Comparison of ENCODE assay signal across 10 cellular contexts in genomic region chr1:8239306-8240023, GRCh38.
DNase-seq lines count a peak whose midpoint lies in the region; ATAC-seq and TF ChIP-seq lines count a peak whose summit lies in the region.
"Had no signal": no experiment of that assay in that cellular context is flagged by ENCODE, and none has a peak within 500 bp of the region (broad histone marks: within the 10 kb centered on the region; RNA-seq: fewer than 3 reads in every experiment).

No MANE protein-coding gene starts in this region.

- peak overlapping the region; percentile 5 for H3K4me2 ChIP-seq in mammary epithelial cell (ENCODE audit: insufficient read depth, low read depth, low read length)

- peaks cover 15% of the 10 kb centered on the region for H3K4me1 ChIP-seq in mammary epithelial cell (ENCODE audit: insufficient read depth, low read length)
- H3K4me1 ChIP-seq in right lobe of liver = peaks cover 0 to 35% (median 12%) of the 10 kb centered on the region in 4 donors
- peaks cover 0 to 17% of the 10 kb centered on the region in 2 donors for H3K4me1 ChIP-seq in thyroid gland
- H3K4me1 ChIP-seq: parathyroid adenoma had no signal

- H3K27me3 ChIP-seq in mammary epithelial cell (ENCODE audit: insufficient read depth, low read length) (no peaks in the 10 kb centered on the region), right lobe of liver (no peaks in the 10 kb centered on the region), thyroid gland (no peaks in the 10 kb centered on the region)

- H3K36me3 ChIP-seq in mammary epithelial cell (ENCODE audit: insufficient read depth, low read length) (no peaks in the 10 kb centered on the region), right lobe of liver (no peaks in the 10 kb centered on the region), thyroid gland (no peaks in the 10 kb centered on the region)

- H3K4me3 ChIP-seq in mammary epithelial cell (replicated peaks in 1 of 3; ENCODE audit: insufficient read depth in 1 of 3, low read depth in 2 of 3, low read length in 3 of 3) = no peak overlapping the region
- no peak overlapping the region for H3K4me3 ChIP-seq in right lobe of liver
- no peak overlapping the region for H3K4me3 ChIP-seq in thyroid gland (replicated peaks in 1 of 3)

- DNase-seq in NCI-H510A treated with DMSO at 0.1 percent for 48 hours (lab: John Stamatoyannopoulos, UW) (peak; percentile 59), mammary epithelial cell (no peak), right lobe of liver (peak; percentile 71 to 88 (median 74)), thyroid gland (peak; percentile 52 to 53), NCI-H526 treated with DMSO at 0.1 percent for 48 hours (lab: John Stamatoyannopoulos, UW) (no peak), AG08396 (ENCODE audit: low spot score) (no peak)
- DNase-seq: activated T-cell treated with anti-CD3 and anti-CD28 coated beads, Interleukin-2, amount 50 U/mL, for 4 hours; GF-D8 had no signal

- no peak overlapping the region for H3K27ac ChIP-seq in mammary epithelial cell (ENCODE audit: insufficient read depth, low read depth, low read length)
- H3K27ac ChIP-seq in right lobe of liver = peak overlapping the region; percentile 59 to 75 (median 69)
- H3K27ac ChIP-seq in thyroid gland = peak overlapping the region in 2 of 3 donors; percentile 40 to 58
- H3K27ac ChIP-seq: parathyroid adenoma had no signal

- peak overlapping the region; percentile 42 for H2AFZ ChIP-seq in mammary epithelial cell (ENCODE audit: low read depth, low read length)
- H2AFZ ChIP-seq: parathyroid adenoma had no signal

- WGBS in mammary epithelial cell (ENCODE audit: low coverage, missing lambda C conversion rate) = 93% methylated on average over 11 of the region's 14 CpGs
- WGBS in right lobe of liver (ENCODE audit: insufficient coverage, low coverage, low lambda C conversion rate, missing lambda C conversion rate) = 82% methylated on average over 12 of the region's 14 CpGs
- 75 to 80% methylated on average over 14 of the region's 14 CpGs for WGBS in thyroid gland, 2 donors

- dilution Hi-C loops in mammary epithelial cell (cut with HindIII; ENCODE audit: low sequenced_read_pairs) = no loop called here

- no peaks in the 10 kb centered on the region for H3K79me2 ChIP-seq in mammary epithelial cell (ENCODE audit: insufficient read depth, low read length)
- H3K79me2 ChIP-seq: parathyroid adenoma had no signal

- intact Hi-C loops in mammary epithelial cell (cut with micrococcal nuclease) = loop anchor here (1.0 to 2.0 kb wide), 6 partner anchors 27 to 257 kb away; no protein-coding TSS in a partner anchor
- intact Hi-C loops in right lobe of liver (cut with DNase I) = loop anchor here in 1 of 2 donors (10.0 kb wide), 1 partner anchor 205 kb away; no protein-coding TSS in a partner anchor
- intact Hi-C loops in thyroid gland (cut with DNase I) = loop anchor here (10.0 kb wide), 1 partner anchor 205 kb away; no protein-coding TSS in a partner anchor

- TF ChIP-seq CTCF in mammary epithelial cell (conservative IDR thresholded peaks at IDR 0.05 in 1 of 2, IDR thresholded peaks at IDR 0.05 in 1 of 2; ENCODE audit: extremely low read depth in 1 of 2, insufficient read depth in 1 of 2, low read depth in 1 of 2, low read length in 2 of 2) (no peak), right lobe of liver (IDR thresholded peaks at IDR 0.05) (no peak), thyroid gland (IDR thresholded peaks at IDR 0.05) (no peak)

- ATAC-seq in right lobe of liver (peak; percentile 65 to 82 (median 74)), GM19395 (IDR thresholded peaks at IDR 0.05; ENCODE audit: unreplicated experiment) (no peak)
- ATAC-seq: activated T-cell treated with anti-CD3 and anti-CD28 coated beads, Interleukin-2, amount 50 U/mL, for 4 hours had no signal

- in situ Hi-C loops in mammary epithelial cell (cut with MboI; ENCODE audit: low sequenced_read_pairs in 2 of 2) = loop anchor here in 1 of 2 donors (10.0 kb wide), 1 partner anchor 205 kb away; no protein-coding TSS in a partner anchor

- H3K9me3 ChIP-seq in mammary epithelial cell (replicated peaks; ENCODE audit: insufficient read depth, low read length) = no peaks in the 10 kb centered on the region
- H3K9me3 ChIP-seq in right lobe of liver = no peaks in the 10 kb centered on the region
- no peaks in the 10 kb centered on the region for H3K9me3 ChIP-seq in thyroid gland

- CTCF ChIA-PET in mammary epithelial cell (lab: Charles Lee; ENCODE audit: low non-redundant PET) = interaction anchor here (0.6 to 0.8 kb wide), 5 partner anchors 85 to 222 kb away, joined by 3 to 19 read pairs (median 5); no protein-coding TSS in a partner anchor

- TF ChIP-seq POLR2A in right lobe of liver (IDR thresholded peaks at IDR 0.05) (no peak), thyroid gland (IDR thresholded peaks at IDR 0.05) (no peak)

- no TSS peak for BruUV-seq in mammary epithelial cell (replicated peaks; lab: Mats Ljungman, UMichigan)

- H3K9ac ChIP-seq in mammary epithelial cell (ENCODE audit: insufficient read depth, low read length) = no peak overlapping the region
- H3K9ac ChIP-seq: parathyroid adenoma had no signal

- no peaks in the 10 kb centered on the region for H4K20me1 ChIP-seq in mammary epithelial cell (ENCODE audit: insufficient read depth, low read length)

Comparison
In these comparisons a context has a peak if more than half of its experiments do, and no peak if none do; other contexts are left out.
1. DNase-seq: peak in NCI-H510A treated with DMSO at 0.1 percent for 48 hours (single experiment), right lobe of liver (3 of 3) and thyroid gland (2 of 2); none in mammary epithelial cell (single experiment), NCI-H526 treated with DMSO at 0.1 percent for 48 hours (single experiment) and AG08396 (single experiment).